ENCODE assay signal across 1 cellular context in the genomic region with DNA sequence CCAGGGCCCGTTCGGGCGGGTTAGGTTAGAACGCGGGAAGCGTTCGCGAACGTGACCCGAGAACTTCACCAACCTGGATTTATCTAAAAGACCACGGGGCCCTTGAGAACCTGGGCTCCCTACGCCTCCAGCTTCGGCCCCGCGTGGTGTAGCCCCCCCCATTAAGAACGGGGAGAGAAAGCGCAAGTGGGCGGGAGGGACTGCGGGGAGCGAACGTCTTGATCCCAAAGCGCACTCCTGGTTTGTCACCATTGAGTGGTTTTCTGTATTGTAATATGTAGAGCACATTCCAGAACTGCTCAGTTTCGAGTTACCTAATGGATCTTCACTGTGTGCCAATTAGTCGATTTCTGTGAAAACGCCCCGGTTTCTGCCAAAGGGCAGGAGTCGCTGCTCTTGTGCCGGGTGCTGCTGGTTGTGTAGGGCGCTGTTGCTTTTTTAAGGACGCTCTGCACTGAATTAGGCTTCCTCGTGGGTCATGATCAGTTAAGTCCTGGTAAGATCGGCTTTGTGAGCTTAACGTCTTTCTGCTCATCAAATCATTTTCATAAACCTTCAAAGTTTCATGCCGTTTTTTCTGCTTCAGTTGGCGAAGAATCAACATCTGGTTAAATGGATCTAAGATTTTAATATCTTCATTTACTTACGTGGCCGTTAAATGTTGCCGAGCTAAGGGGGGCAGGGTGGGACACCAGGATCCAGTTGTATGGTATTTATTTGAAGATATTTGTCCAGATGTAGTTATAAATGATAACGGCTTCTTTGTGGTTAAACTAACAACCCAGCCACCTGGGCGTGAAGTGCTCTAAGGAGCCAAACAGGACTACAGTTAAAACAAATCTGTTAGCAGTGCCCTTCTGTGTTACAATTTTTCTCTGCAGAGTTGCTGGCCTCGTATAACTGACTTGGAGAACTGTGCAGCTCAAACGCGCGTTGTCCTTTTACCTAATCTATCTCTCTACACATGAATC.
TF ChIP-seq lines count a peak whose summit lies in the region.

No MANE protein-coding gene starts in this region.

TF ChIP-seq in HepG2, 621 proteins besides CTCF, POLR2A, EP300 and RAD21 (continued from another document and continues in another):
- TF ChIP-seq TFAP4 (IDR thresholded peaks at IDR 0.05; ENCODE audit: borderline replicate concordance, low read depth) (no peak), MAFF (IDR thresholded peaks at IDR 0.05; ENCODE audit: low read depth, low read length) (no peak), SOX13 (IDR thresholded peaks at IDR 0.05) (no peak), SOX13 (CRISPR knock-in tag; conservative IDR thresholded peaks at IDR 0.05 in 1 of 2, IDR thresholded peaks at IDR 0.05 in 1 of 2) (no peak), ZEB1 (IDR thresholded peaks at IDR 0.05; ENCODE audit: insufficient replicate concordance, low read depth) (no peak), ISL2 (CRISPR knock-in tag; IDR thresholded peaks at IDR 0.05) (no peak), ZNF530 (CRISPR knock-in tag; IDR thresholded peaks at IDR 0.05; ENCODE audit: low read depth) (no peak), PREB (CRISPR knock-in tag; IDR thresholded peaks at IDR 0.05) (no peak), RBFOX2 (IDR thresholded peaks at IDR 0.05; ENCODE audit: low read depth, low read length) (no peak), ZNF703 (CRISPR knock-in tag; IDR thresholded peaks at IDR 0.05; ENCODE audit: borderline replicate concordance) (no peak), ZNF746 (CRISPR knock-in tag; IDR thresholded peaks at IDR 0.05) (no peak), ZNF740 (CRISPR knock-in tag; IDR thresholded peaks at IDR 0.05) (0 out of 2 replicates have a peak, but pooled peaks have one; percentile 41), ZNF709 (CRISPR knock-in tag; IDR thresholded peaks at IDR 0.05) (peak; percentile 46; the same call in 1 of the 2 replicates), PHF8 (CRISPR knock-in tag; IDR thresholded peaks at IDR 0.05) (0 out of 2 replicates have a peak, but pooled peaks have one; percentile 25), ZNF773 (CRISPR knock-in tag; IDR thresholded peaks at IDR 0.05; ENCODE audit: borderline replicate concordance) (no peak), ZFP1 (CRISPR knock-in tag; IDR thresholded peaks at IDR 0.05) (no peak), KMT2A (CRISPR knock-in tag; IDR thresholded peaks at IDR 0.05) (no peak), GFI1 (CRISPR knock-in tag; IDR thresholded peaks at IDR 0.05; ENCODE audit: borderline replicate concordance) (no peak; the same call in 1 of the 2 replicates), NFE2L1 (CRISPR knock-in tag; IDR thresholded peaks at IDR 0.05; ENCODE audit: borderline replicate concordance) (no peak), RFXAP (CRISPR knock-in tag; IDR thresholded peaks at IDR 0.05; ENCODE audit: borderline replicate concordance) (no peak), ZSCAN12 (CRISPR knock-in tag; IDR thresholded peaks at IDR 0.05) (no peak), ZNF619 (CRISPR knock-in tag; IDR thresholded peaks at IDR 0.05) (no peak), TFDP1 (CRISPR knock-in tag; IDR thresholded peaks at IDR 0.05; ENCODE audit: borderline replicate concordance) (no peak), ZNF124 (CRISPR knock-in tag; IDR thresholded peaks at IDR 0.05) (no peak), TAF15 (IDR thresholded peaks at IDR 0.05; ENCODE audit: low read depth, low read length, poor library complexity, severe bottlenecking) (no peak), PRDM15 (CRISPR knock-in tag; IDR thresholded peaks at IDR 0.05) (no peak), PRDM10 (CRISPR knock-in tag; IDR thresholded peaks at IDR 0.05; ENCODE audit: low read depth) (no peak), ZNF275 (CRISPR knock-in tag; IDR thresholded peaks at IDR 0.05; ENCODE audit: borderline replicate concordance) (no peak), ZNF44 (CRISPR knock-in tag; IDR thresholded peaks at IDR 0.05) (no peak), CENPBD1 (CRISPR knock-in tag; IDR thresholded peaks at IDR 0.05; ENCODE audit: borderline replicate concordance, low read depth) (no peak)
- TF ChIP-seq, protein P1, sequence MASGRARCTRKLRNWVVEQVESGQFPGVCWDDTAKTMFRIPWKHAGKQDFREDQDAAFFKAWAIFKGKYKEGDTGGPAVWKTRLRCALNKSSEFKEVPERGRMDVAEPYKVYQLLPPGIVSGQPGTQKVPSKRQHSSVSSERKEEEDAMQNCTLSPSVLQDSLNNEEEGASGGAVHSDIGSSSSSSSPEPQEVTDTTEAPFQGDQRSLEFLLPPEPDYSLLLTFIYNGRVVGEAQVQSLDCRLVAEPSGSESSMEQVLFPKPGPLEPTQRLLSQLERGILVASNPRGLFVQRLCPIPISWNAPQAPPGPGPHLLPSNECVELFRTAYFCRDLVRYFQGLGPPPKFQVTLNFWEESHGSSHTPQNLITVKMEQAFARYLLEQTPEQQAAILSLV (CRISPR knock-in tag; IDR thresholded peaks at IDR 0.05; ENCODE audit: borderline replicate concordance) = no peak
- TF ChIP-seq, protein P2, sequence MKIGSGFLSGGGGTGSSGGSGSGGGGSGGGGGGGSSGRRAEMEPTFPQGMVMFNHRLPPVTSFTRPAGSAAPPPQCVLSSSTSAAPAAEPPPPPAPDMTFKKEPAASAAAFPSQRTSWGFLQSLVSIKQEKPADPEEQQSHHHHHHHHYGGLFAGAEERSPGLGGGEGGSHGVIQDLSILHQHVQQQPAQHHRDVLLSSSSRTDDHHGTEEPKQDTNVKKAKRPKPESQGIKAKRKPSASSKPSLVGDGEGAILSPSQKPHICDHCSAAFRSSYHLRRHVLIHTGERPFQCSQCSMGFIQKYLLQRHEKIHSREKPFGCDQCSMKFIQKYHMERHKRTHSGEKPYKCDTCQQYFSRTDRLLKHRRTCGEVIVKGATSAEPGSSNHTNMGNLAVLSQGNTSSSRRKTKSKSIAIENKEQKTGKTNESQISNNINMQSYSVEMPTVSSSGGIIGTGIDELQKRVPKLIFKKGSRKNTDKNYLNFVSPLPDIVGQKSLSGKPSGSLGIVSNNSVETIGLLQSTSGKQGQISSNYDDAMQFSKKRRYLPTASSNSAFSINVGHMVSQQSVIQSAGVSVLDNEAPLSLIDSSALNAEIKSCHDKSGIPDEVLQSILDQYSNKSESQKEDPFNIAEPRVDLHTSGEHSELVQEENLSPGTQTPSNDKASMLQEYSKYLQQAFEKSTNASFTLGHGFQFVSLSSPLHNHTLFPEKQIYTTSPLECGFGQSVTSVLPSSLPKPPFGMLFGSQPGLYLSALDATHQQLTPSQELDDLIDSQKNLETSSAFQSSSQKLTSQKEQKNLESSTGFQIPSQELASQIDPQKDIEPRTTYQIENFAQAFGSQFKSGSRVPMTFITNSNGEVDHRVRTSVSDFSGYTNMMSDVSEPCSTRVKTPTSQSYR (CRISPR knock-in tag; IDR thresholded peaks at IDR 0.05; ENCODE audit: borderline replicate concordance) = no peak
- TF ChIP-seq, protein P3, sequence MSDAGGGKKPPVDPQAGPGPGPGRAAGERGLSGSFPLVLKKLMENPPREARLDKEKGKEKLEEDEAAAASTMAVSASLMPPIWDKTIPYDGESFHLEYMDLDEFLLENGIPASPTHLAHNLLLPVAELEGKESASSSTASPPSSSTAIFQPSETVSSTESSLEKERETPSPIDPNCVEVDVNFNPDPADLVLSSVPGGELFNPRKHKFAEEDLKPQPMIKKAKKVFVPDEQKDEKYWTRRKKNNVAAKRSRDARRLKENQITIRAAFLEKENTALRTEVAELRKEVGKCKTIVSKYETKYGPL (CRISPR knock-in tag; IDR thresholded peaks at IDR 0.05) = no peak
